In genomic region chr2:42842418-42842817, GRCh38 we compare ENCODE assay signal across 20 cellular contexts. TPM values are rescaled to one million over a fixed set of nuclear protein-coding genes. Genes with fewer than 3 reads are reported as not detected.
A peak's percentile ranks its signal among the peaks of the same experiment; 100 is the strongest.
DNase-seq lines count a peak whose midpoint lies in the region; ATAC-seq, FAIRE-seq and TF ChIP-seq lines count a peak whose summit lies in the region.
"Had no signal": no experiment of that assay in that cellular context is flagged by ENCODE, and none has a peak within 500 bp of the region (broad histone marks: within the 10 kb centered on the region; RNA-seq: fewer than 3 reads in every experiment).

No MANE protein-coding gene starts in this region.

- no peak overlapping the region for H2AFZ ChIP-seq in smooth muscle cell (ENCODE audit: low read depth)

- WGBS in sigmoid colon, 2 donors, result 29 to 47% methylated on average over 3 of the region's 3 CpGs
- 64% methylated on average over 3 of the region's 3 CpGs for WGBS in smooth muscle cell (ENCODE audit: low lambda C conversion rate)
- 58 to 69% (median 58%) methylated on average over 3 of the region's 3 CpGs for WGBS in small intestine, 3 donors

- intact Hi-C loops in sigmoid colon (cut with DNase I), result no loop called here

- H3K9me3 ChIP-seq in BLaER1 (0 out of 2 replicates have a peak, but pooled peaks cover 3% of the 10 kb centered on the region), sigmoid colon (no peaks in the 10 kb centered on the region), smooth muscle cell (replicated peaks; ENCODE audit: low read depth) (no peaks in the 10 kb centered on the region), small intestine (ENCODE audit: control insufficient read depth, low read depth) (no peaks in the 10 kb centered on the region)

- no peak for TF ChIP-seq CTCF in brain (conservative IDR thresholded peaks at IDR 0.05)
- TF ChIP-seq CTCF in sigmoid colon (IDR thresholded peaks at IDR 0.05), result no peak
- no peak for TF ChIP-seq CTCF in smooth muscle cell (IDR thresholded peaks at IDR 0.05; ENCODE audit: borderline replicate concordance, insufficient read depth, poor library complexity, severe bottlenecking)

- H3K79me2 ChIP-seq in smooth muscle cell (ENCODE audit: low read depth), result no peaks in the 10 kb centered on the region

- H3K9ac ChIP-seq in BLaER1, result no peak overlapping the region
- H3K9ac ChIP-seq in smooth muscle cell (ENCODE audit: low read depth), result no peak overlapping the region

- no peak overlapping the region for H3K27ac ChIP-seq in BLaER1
- H3K27ac ChIP-seq in sigmoid colon, result peak overlapping the region in 3 of 4 donors; percentile 45 to 79 (median 75)
- no peak overlapping the region for H3K27ac ChIP-seq in smooth muscle cell (ENCODE audit: low read depth)
- H3K27ac ChIP-seq in small intestine (ENCODE audit: low read depth in 1 of 2, low read length in 1 of 2), result no peak overlapping the region
- H3K27ac ChIP-seq: HL-60 had no signal

- H3K27ac Mint-ChIP-seq in brain, result peak overlapping the region in 3 of 5 experiments; percentile 49 to 84 (median 76)
- H3K27ac Mint-ChIP-seq: CD4-positive, alpha-beta memory T cell had no signal

- DNase-seq in left kidney (ENCODE audit: low read depth, low spot score) (peak; percentile 44), sigmoid colon (no peak), smooth muscle cell (lab: John Stamatoyannopoulos, UW; ENCODE audit: unreplicated experiment) (no peak), AML-193 (lab: John Stamatoyannopoulos, UW) (no peak), small intestine (no peak)
- DNase-seq: CD4-positive, alpha-beta memory T cell; DND-41; GDM1; NCI-H1092 treated with DMSO at 0.1 percent for 48 hours; NCI-H1694 treated with DMSO at 0.1 percent for 48 hours; NCI-H446; NCI-H748 treated with DMSO at 0.1 percent for 48 hours; PC-3 had no signal

- no peak for ATAC-seq in HG03565 (IDR thresholded peaks at IDR 0.05; ENCODE audit: unreplicated experiment)
- ATAC-seq: HCT116, K562, PC-3 had no signal

- H3K27me3 Mint-ChIP-seq in brain, result peaks cover 4% of the 10 kb centered on the region
- H3K27me3 Mint-ChIP-seq: CD4-positive, alpha-beta memory T cell had no signal

- H3K4me1 ChIP-seq in BLaER1 (peaks cover 25% of the 10 kb centered on the region), sigmoid colon (peaks cover 0 to 55% (median 49%) of the 10 kb centered on the region in 4 donors), smooth muscle cell (ENCODE audit: low read depth) (peaks cover 13% of the 10 kb centered on the region), small intestine (ENCODE audit: control insufficient read depth in 2 of 2, insufficient read depth in 1 of 2, low read depth in 1 of 2, low read length in 1 of 2) (peaks cover 0 to 4% of the 10 kb centered on the region in 2 donors)

- H3K36me3 ChIP-seq in BLaER1 (no peaks in the 10 kb centered on the region), sigmoid colon (no peaks in the 10 kb centered on the region), smooth muscle cell (ENCODE audit: low read depth) (no peaks in the 10 kb centered on the region), small intestine (ENCODE audit: control insufficient read depth in 2 of 2, insufficient read depth in 2 of 2, low read length in 2 of 2) (no peaks in the 10 kb centered on the region)

- H3K4me1 Mint-ChIP-seq in brain, result peaks cover 53% of the 10 kb centered on the region
- H3K4me1 Mint-ChIP-seq: CD4-positive, alpha-beta memory T cell had no signal

- H3K4me2 ChIP-seq in BLaER1, result peak overlapping the region; percentile 40; the same call in 1 of the 2 replicates
- H3K4me2 ChIP-seq in smooth muscle cell, result no peak overlapping the region

- no peaks in the 10 kb centered on the region for H3K36me3 Mint-ChIP-seq in brain

- H3K9me3 Mint-ChIP-seq in brain, result peaks cover 0 to 3% (median 0%) of the 10 kb centered on the region in 5 experiments
- H3K9me3 Mint-ChIP-seq: CD4-positive, alpha-beta memory T cell had no signal

- no peak for TF ChIP-seq POLR2A in sigmoid colon (IDR thresholded peaks at IDR 0.05)

- H3K27me3 ChIP-seq in BLaER1 (no peaks in the 10 kb centered on the region), sigmoid colon (no peaks in the 10 kb centered on the region), smooth muscle cell (ENCODE audit: low read depth) (no peaks in the 10 kb centered on the region), small intestine (ENCODE audit: control insufficient read depth in 2 of 2, insufficient read depth in 2 of 2, low read length in 2 of 2) (no peaks in the 10 kb centered on the region)

- H3K4me3 ChIP-seq in BLaER1, result no peak overlapping the region
- no peak overlapping the region for H3K4me3 ChIP-seq in sigmoid colon
- no peak overlapping the region for H3K4me3 ChIP-seq in smooth muscle cell
- H3K4me3 ChIP-seq in small intestine (ENCODE audit: low read depth in 1 of 2, low read length in 2 of 2), result no peak overlapping the region
- H3K4me3 ChIP-seq: K562 had no signal

- FAIRE-seq in small intestine (lab: Jason Lieb, UNC), result no peak
- FAIRE-seq: K562 had no signal

- no peak overlapping the region for H3K4me3 Mint-ChIP-seq in brain
- H3K4me3 Mint-ChIP-seq: CD4-positive, alpha-beta memory T cell had no signal

- H4K20me1 ChIP-seq in BLaER1 (no peaks in the 10 kb centered on the region), smooth muscle cell (ENCODE audit: low read depth) (no peaks in the 10 kb centered on the region)

- TF ChIP-seq EP300 in sigmoid colon (IDR thresholded peaks at IDR 0.05), result no peak

- no peaks in the 10 kb centered on the region for H3F3A ChIP-seq in smooth muscle cell (ENCODE audit: low read depth)

RNA-seq across cellular contexts. Expression of gene HAAO, which starts 50.0 kb away (rescaled TPM):
- polyA plus RNA-seq in brain (ENCODE audit: insufficient read depth, low read depth, low replicate concordance) (2.2 TPM), sigmoid colon (10 to 100 TPM in 2 of 3 donors, 1 to 10 TPM in 1; 8.3 to 37.9 (median 12.6) TPM), smooth muscle cell (10.2 and 10.3 TPM in 2 replicates), small intestine (100 to 1,000 TPM in 1 of 3 donors, 10 to 100 TPM in 2; 23.8 to 147 (median 27.6) TPM)
- total RNA-seq in sigmoid colon (1 to 10 TPM; 2.5 to 5.6 (median 3.5) TPM), smooth muscle cell (4.5 and 7.1 TPM in 2 replicates)
- total RNA-seq: A172, K562, PC-3 had no signal
- polyA plus RNA-seq: K562 had no signal

Comparison
In these comparisons a context has a peak if more than half of its experiments do, and no peak if none do; other contexts are left out.
1. H3K27ac ChIP-seq: peak in sigmoid colon (3 of 4); none in BLaER1 (single experiment), smooth muscle cell (single experiment) and small intestine (0 of 2).